8 cellular contexts compared by ENCODE assay signal in the genomic region with DNA sequence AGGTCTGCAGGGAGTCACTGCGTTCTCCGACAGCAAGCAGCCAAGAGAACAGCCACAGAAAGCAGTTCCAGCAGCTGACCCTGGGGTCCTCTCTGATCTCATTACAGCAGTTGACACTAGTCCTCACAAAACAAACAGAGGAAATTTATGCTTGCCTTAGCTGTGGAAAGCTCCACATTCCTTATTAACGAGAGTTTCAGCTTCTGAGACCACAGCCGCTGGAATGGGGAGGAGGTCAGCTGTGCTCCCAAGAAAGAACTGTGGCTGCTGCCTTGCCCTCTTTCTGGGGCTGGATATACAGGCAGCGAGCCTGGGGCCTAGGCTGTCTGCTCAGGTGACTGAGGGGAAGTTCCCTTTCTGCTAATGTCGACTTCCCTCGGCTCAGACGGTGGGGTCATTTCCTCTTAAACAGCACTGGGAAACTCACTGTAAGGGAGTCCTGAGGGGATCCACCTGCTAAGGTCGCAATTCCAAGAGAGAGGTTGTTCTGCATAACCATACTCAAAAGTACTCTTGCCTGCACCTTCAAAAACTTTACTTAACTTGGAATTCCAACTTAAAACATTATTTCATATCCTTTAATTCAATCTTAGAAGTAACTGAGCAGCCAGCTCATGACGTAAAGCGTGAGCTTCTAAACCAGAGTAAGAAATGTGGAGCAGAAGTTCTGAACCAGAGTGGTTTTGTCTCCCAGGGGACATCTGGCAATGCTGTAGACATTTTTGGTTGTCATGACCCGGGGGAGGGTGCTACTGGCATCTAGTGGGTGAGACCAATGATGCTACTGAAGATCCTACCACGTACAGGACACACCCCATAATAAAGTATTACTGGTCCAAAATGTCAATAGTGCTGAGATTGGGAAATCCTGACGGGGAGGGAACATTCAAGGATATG.
DNase-seq lines count a peak whose midpoint lies in the region; ATAC-seq and TF ChIP-seq lines count a peak whose summit lies in the region.

No MANE protein-coding gene starts in this region.

- peaks cover 19% of the 10 kb centered on the region for H3K4me1 Mint-ChIP-seq in nephron progenitor cell

- H3K36me3 ChIP-seq in DOHH2 (ENCODE audit: control insufficient read depth, low read length): peaks cover 100% of the 10 kb centered on the region

- peak overlapping the region; percentile 24; the same call in 1 of the 2 replicates for H3K4me3 ChIP-seq in DOHH2 (ENCODE audit: low read length)
- H3K4me3 ChIP-seq in astrocyte of the spinal cord (ENCODE audit: low read depth, low read length): no peak overlapping the region

- H3K27ac ChIP-seq in DOHH2 (ENCODE audit: low read depth, low read length): peak overlapping the region; percentile 47

- peak overlapping the region; percentile 73 for H3K27ac Mint-ChIP-seq in nephron progenitor cell

- H3K27me3 ChIP-seq in DOHH2 (ENCODE audit: control insufficient read depth, low read length): no peaks in the 10 kb centered on the region

- peaks cover 69% of the 10 kb centered on the region for H3F3A ChIP-seq in DOHH2 (ENCODE audit: control insufficient read depth, insufficient read depth)

- H3K9me3 ChIP-seq in DOHH2 (ENCODE audit: control insufficient read depth, insufficient read depth, low read length): no peaks in the 10 kb centered on the region

- peaks cover 89% of the 10 kb centered on the region for H4K20me1 ChIP-seq in DOHH2 (ENCODE audit: control insufficient read depth, insufficient read depth, low read depth, low read length)

- peak overlapping the region; percentile 35 for H3K4me3 Mint-ChIP-seq in nephron progenitor cell

- in situ Hi-C loops in astrocyte of the spinal cord (cut with HindIII; ENCODE audit: low sequenced_read_pairs): no loop called here

- H3K27me3 Mint-ChIP-seq in nephron progenitor cell (ENCODE audit: low read depth, poor library complexity): peaks cover 4% of the 10 kb centered on the region

- peaks cover 100% of the 10 kb centered on the region for H3K79me2 ChIP-seq in DOHH2 (ENCODE audit: control insufficient read depth, low read length)

- DNase-seq in Kasumi-1 (lab: John Stamatoyannopoulos, UW) (peak; percentile 18 to 21), astrocyte of the spinal cord (ENCODE audit: low read depth, low spot score) (peak; percentile 76), nephron progenitor cell (peak; percentile 50), GDM1 (lab: John Stamatoyannopoulos, UW) (no peak), NCI-H2107 (lab: John Stamatoyannopoulos, UW) (no peak)

- H3K9me2 ChIP-seq in DOHH2 (replicated peaks; ENCODE audit: control insufficient read depth, low read length): no peaks in the 10 kb centered on the region

- ATAC-seq in GM21528 (IDR thresholded peaks at IDR 0.05; ENCODE audit: low FRiP score, unreplicated experiment): peak; percentile 52
- ATAC-seq in HG03045 (IDR thresholded peaks at IDR 0.05; ENCODE audit: unreplicated experiment): no peak

- H3K36me3 Mint-ChIP-seq in nephron progenitor cell (ENCODE audit: low read depth): no peaks in the 10 kb centered on the region

- H3K4me2 ChIP-seq in DOHH2 (ENCODE audit: low read length): peak overlapping the region; percentile 49

- no peaks in the 10 kb centered on the region for H3K9me3 Mint-ChIP-seq in nephron progenitor cell

- H3K4me1 ChIP-seq in DOHH2 (ENCODE audit: control insufficient read depth, low read length): peaks cover 100% of the 10 kb centered on the region

- TF ChIP-seq CTCF in DOHH2 (IDR thresholded peaks at IDR 0.05; ENCODE audit: low read depth, low read length, poor library complexity, severe bottlenecking) (no peak), astrocyte of the spinal cord (IDR thresholded peaks at IDR 0.05; ENCODE audit: low read depth, low read length) (no peak), nephron progenitor cell (IDR thresholded peaks at IDR 0.05) (no peak)

Comparison
In these comparisons a context has a peak if more than half of its experiments do, and no peak if none do; other contexts are left out.
1. DNase-seq: peak in Kasumi-1 (2 of 2), astrocyte of the spinal cord (single experiment) and nephron progenitor cell (single experiment); none in GDM1 (single experiment) and NCI-H2107 (single experiment).